Comparison of ENCODE assay signal across 1 cellular context in the genomic region with DNA sequence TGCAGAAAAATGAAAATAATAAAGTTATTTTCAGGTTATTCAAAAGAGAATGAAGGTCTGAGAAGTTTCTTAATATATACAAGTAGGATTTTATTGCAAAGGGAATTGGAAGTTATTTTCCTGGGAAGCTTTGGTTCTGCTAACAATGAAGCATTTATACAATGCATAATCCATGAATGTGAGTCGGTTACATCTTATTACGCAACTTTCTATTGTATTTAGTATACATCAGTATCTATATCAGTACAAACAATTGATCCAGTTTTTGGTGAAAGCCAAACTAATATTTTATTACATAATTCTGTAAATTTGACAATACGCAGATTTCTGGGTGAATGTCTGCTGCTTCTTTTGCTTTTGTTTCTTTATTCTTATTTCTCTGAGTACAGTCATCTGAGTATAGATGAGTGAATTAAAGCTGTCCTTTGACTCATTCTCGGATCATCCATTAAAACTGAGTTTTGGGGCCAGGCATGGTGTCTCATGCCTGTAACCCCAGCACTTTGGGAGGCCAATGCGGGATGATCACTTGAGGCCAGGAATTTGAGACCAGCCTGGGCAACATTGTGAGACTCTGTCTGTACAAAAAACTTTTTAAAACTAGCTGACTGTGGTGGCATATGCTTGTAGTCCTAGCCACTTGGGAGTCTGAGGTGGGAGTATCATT.
TF ChIP-seq lines count a peak whose summit lies in the region.

No MANE protein-coding gene starts in this region.

TF ChIP-seq in K562, 482 proteins besides CTCF, POLR2A, EP300 and RAD21:
- TF ChIP-seq CEBPG (CRISPR knock-in tag; IDR thresholded peaks at IDR 0.05) (no peak), CEBPG (tag; conservative IDR thresholded peaks at IDR 0.05 in 1 of 2, IDR thresholded peaks at IDR 0.05 in 1 of 2) (peak; percentile 42 to 84), MGA (IDR thresholded peaks at IDR 0.05) (no peak), PCBP2 (IDR thresholded peaks at IDR 0.05; ENCODE audit: low read depth, low read length, poor library complexity, severe bottlenecking) (no peak), CAMTA2 (CRISPR knock-in tag; conservative IDR thresholded peaks at IDR 0.05) (no peak), CEBPB (tag; IDR thresholded peaks at IDR 0.05) (peak; percentile 85), ZNF518B (CRISPR knock-in tag; IDR thresholded peaks at IDR 0.05) (no peak), PPARD (CRISPR knock-in tag; IDR thresholded peaks at IDR 0.05) (no peak), NFYB (IDR thresholded peaks at IDR 0.05; ENCODE audit: extremely low read depth, insufficient read length) (no peak), JUNB (CRISPR knock-in tag; conservative IDR thresholded peaks at IDR 0.05) (no peak)
- TF ChIP-seq, protein P1, sequence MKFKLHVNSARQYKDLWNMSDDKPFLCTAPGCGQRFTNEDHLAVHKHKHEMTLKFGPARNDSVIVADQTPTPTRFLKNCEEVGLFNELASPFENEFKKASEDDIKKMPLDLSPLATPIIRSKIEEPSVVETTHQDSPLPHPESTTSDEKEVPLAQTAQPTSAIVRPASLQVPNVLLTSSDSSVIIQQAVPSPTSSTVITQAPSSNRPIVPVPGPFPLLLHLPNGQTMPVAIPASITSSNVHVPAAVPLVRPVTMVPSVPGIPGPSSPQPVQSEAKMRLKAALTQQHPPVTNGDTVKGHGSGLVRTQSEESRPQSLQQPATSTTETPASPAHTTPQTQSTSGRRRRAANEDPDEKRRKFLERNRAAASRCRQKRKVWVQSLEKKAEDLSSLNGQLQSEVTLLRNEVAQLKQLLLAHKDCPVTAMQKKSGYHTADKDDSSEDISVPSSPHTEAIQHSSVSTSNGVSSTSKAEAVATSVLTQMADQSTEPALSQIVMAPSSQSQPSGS (CRISPR knock-in tag; IDR thresholded peaks at IDR 0.05), result no peak
